1 cellular context compared by ENCODE assay signal in genomic region chr13:36999054-36999927, GRCh38.
A peak's percentile ranks its signal among the peaks of the same experiment; 100 is the strongest.
TF ChIP-seq lines count a peak whose summit lies in the region.

A gene with protein sequence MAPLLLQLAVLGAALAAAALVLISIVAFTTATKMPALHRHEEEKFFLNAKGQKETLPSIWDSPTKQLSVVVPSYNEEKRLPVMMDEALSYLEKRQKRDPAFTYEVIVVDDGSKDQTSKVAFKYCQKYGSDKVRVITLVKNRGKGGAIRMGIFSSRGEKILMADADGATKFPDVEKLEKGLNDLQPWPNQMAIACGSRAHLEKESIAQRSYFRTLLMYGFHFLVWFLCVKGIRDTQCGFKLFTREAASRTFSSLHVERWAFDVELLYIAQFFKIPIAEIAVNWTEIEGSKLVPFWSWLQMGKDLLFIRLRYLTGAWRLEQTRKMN (minus strand): TSS chr13:36999340. CDS start chr13:36999300, 40 bp downstream.

TF ChIP-seq in HepG2, 621 proteins besides CTCF, POLR2A, EP300 and RAD21 (continued from another document and continues in another):
- TF ChIP-seq ATF6 (CRISPR knock-in tag; conservative IDR thresholded peaks at IDR 0.05) (peak; percentile 51; the same call in 1 of the 2 replicates), NR2F6 (IDR thresholded peaks at IDR 0.05) (no peak), NR2F6 (CRISPR knock-in tag; IDR thresholded peaks at IDR 0.05) (0 out of 2 replicates have a peak, but pooled peaks have one; percentile 27), CREB3 (CRISPR knock-in tag; IDR thresholded peaks at IDR 0.05) (no peak), KLF9 (CRISPR knock-in tag; IDR thresholded peaks at IDR 0.05; ENCODE audit: low read depth) (no peak), MTA1 (CRISPR knock-in tag; IDR thresholded peaks at IDR 0.05; ENCODE audit: borderline replicate concordance) (peak; percentile 12; the same call in 1 of the 2 replicates), ZNF737 (CRISPR knock-in tag; IDR thresholded peaks at IDR 0.05; ENCODE audit: borderline replicate concordance) (no peak), ATF5 (CRISPR knock-in tag; IDR thresholded peaks at IDR 0.05; ENCODE audit: low read depth) (no peak), ZNF777 (CRISPR knock-in tag; IDR thresholded peaks at IDR 0.05) (0 out of 2 replicates have a peak, but pooled peaks have one; percentile 59), NFIC (IDR thresholded peaks at IDR 0.05; ENCODE audit: low read length) (no peak), ZNF607 (CRISPR knock-in tag; IDR thresholded peaks at IDR 0.05; ENCODE audit: borderline replicate concordance) (0 out of 2 replicates have a peak, but pooled peaks have one; percentile 38), NRL (CRISPR knock-in tag; IDR thresholded peaks at IDR 0.05; ENCODE audit: borderline replicate concordance) (no peak; the same call in 1 of the 2 replicates), HNF1B (CRISPR knock-in tag; IDR thresholded peaks at IDR 0.05) (no peak), PAF1 (CRISPR knock-in tag; IDR thresholded peaks at IDR 0.05) (no peak), ZFP90 (CRISPR knock-in tag; IDR thresholded peaks at IDR 0.05; ENCODE audit: borderline replicate concordance) (no peak; the same call in 1 of the 2 replicates), EHMT2 (IDR thresholded peaks at IDR 0.05; ENCODE audit: borderline replicate concordance, low read depth, low read length) (no peak), NFYC (CRISPR knock-in tag; IDR thresholded peaks at IDR 0.05) (peak; percentile 68), HNRNPLL (IDR thresholded peaks at IDR 0.05; ENCODE audit: low read depth, low read length, poor library complexity, severe bottlenecking) (peak; percentile 68), TCF7L2 (IDR thresholded peaks at IDR 0.05; ENCODE audit: low read depth, low read length) (no peak), ZFY (CRISPR knock-in tag; IDR thresholded peaks at IDR 0.05) (no peak; the same call in 1 of the 2 replicates), ZNF101 (CRISPR knock-in tag; IDR thresholded peaks at IDR 0.05; ENCODE audit: borderline replicate concordance, low read depth) (no peak), MED13 (CRISPR knock-in tag; IDR thresholded peaks at IDR 0.05) (no peak), RBFOX2 (IDR thresholded peaks at IDR 0.05; ENCODE audit: low read depth, low read length) (peak; percentile 98), ZSCAN30 (CRISPR knock-in tag; IDR thresholded peaks at IDR 0.05) (no peak), ZNF143 (CRISPR knock-in tag; IDR thresholded peaks at IDR 0.05) (no peak), SAFB2 (CRISPR knock-in tag; IDR thresholded peaks at IDR 0.05; ENCODE audit: borderline replicate concordance, low read depth) (no peak), EZH2 (conservative IDR thresholded peaks at IDR 0.05; ENCODE audit: low read depth, low read length) (no peak), ZNF251 (CRISPR knock-in tag; IDR thresholded peaks at IDR 0.05) (no peak), SRF (IDR thresholded peaks at IDR 0.05; ENCODE audit: low read depth, low read length) (no peak), ZNF503 (CRISPR knock-in tag; IDR thresholded peaks at IDR 0.05) (0 out of 2 replicates have a peak, but pooled peaks have one; percentile 18), ZMYM4 (CRISPR knock-in tag; IDR thresholded peaks at IDR 0.05) (peak; percentile 98), ZNF331 (CRISPR knock-in tag; IDR thresholded peaks at IDR 0.05) (peak; percentile 82), SKI (IDR thresholded peaks at IDR 0.05; ENCODE audit: partially characterized antibody) (peak; percentile 63), SMAD9 (CRISPR knock-in tag; IDR thresholded peaks at IDR 0.05) (no peak), ZNF260 (CRISPR knock-in tag; IDR thresholded peaks at IDR 0.05; ENCODE audit: borderline replicate concordance, low read depth) (no peak), FOSL2 (CRISPR knock-in tag; IDR thresholded peaks at IDR 0.05) (no peak), ZNF230 (CRISPR knock-in tag; IDR thresholded peaks at IDR 0.05) (no peak), RXRB (CRISPR knock-in tag; IDR thresholded peaks at IDR 0.05; ENCODE audit: borderline replicate concordance) (peak; percentile 29; the same call in 1 of the 2 replicates), ZNF256 (CRISPR knock-in tag; conservative IDR thresholded peaks at IDR 0.05) (0 out of 2 replicates have a peak, but pooled peaks have one; percentile 11), SP4 (CRISPR knock-in tag; IDR thresholded peaks at IDR 0.05) (peak; percentile 74), ATM (IDR thresholded peaks at IDR 0.05; ENCODE audit: borderline replicate concordance) (no peak), ZNF430 (CRISPR knock-in tag; IDR thresholded peaks at IDR 0.05) (peak; percentile 67; the same call in 1 of the 2 replicates), ZNF382 (CRISPR knock-in tag; IDR thresholded peaks at IDR 0.05; ENCODE audit: borderline replicate concordance) (no peak), ZFP36 (IDR thresholded peaks at IDR 0.05; ENCODE audit: borderline replicate concordance, low read depth, low read length, partially characterized antibody) (no peak)
- TF ChIP-seq, protein P1, sequence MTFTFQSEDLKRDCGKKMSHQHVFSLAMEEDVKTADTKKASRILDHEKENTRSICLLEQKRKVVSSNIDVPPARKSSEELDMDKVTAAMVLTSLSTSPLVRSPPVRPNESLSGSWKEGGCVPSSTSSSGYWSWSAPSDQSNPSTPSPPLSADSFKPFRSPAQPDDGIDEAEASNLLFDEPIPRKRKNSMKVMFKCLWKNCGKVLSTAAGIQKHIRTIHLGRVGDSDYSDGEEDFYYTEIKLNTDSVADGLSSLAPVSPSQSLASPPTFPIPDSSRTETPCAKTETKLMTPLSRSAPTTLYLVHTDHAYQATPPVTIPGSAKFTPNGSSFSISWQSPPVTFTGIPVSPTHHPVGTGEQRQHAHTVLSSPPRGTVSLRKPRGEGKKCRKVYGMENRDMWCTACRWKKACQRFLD (CRISPR knock-in tag; IDR thresholded peaks at IDR 0.05; ENCODE audit: borderline replicate concordance) = no peak
- TF ChIP-seq, protein P2, sequence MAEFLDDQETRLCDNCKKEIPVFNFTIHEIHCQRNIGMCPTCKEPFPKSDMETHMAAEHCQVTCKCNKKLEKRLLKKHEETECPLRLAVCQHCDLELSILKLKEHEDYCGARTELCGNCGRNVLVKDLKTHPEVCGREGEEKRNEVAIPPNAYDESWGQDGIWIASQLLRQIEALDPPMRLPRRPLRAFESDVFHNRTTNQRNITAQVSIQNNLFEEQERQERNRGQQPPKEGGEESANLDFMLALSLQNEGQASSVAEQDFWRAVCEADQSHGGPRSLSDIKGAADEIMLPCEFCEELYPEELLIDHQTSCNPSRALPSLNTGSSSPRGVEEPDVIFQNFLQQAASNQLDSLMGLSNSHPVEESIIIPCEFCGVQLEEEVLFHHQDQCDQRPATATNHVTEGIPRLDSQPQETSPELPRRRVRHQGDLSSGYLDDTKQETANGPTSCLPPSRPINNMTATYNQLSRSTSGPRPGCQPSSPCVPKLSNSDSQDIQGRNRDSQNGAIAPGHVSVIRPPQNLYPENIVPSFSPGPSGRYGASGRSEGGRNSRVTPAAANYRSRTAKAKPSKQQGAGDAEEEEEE (CRISPR knock-in tag; IDR thresholded peaks at IDR 0.05; ENCODE audit: borderline replicate concordance) = no peak
- TF ChIP-seq, protein P3, sequence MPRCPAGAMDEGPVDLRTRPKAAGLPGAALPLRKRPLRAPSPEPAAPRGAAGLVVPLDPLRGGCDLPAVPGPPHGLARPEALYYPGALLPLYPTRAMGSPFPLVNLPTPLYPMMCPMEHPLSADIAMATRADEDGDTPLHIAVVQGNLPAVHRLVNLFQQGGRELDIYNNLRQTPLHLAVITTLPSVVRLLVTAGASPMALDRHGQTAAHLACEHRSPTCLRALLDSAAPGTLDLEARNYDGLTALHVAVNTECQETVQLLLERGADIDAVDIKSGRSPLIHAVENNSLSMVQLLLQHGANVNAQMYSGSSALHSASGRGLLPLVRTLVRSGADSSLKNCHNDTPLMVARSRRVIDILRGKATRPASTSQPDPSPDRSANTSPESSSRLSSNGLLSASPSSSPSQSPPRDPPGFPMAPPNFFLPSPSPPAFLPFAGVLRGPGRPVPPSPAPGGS (CRISPR knock-in tag; IDR thresholded peaks at IDR 0.05) = no peak
- TF ChIP-seq, protein P4, sequence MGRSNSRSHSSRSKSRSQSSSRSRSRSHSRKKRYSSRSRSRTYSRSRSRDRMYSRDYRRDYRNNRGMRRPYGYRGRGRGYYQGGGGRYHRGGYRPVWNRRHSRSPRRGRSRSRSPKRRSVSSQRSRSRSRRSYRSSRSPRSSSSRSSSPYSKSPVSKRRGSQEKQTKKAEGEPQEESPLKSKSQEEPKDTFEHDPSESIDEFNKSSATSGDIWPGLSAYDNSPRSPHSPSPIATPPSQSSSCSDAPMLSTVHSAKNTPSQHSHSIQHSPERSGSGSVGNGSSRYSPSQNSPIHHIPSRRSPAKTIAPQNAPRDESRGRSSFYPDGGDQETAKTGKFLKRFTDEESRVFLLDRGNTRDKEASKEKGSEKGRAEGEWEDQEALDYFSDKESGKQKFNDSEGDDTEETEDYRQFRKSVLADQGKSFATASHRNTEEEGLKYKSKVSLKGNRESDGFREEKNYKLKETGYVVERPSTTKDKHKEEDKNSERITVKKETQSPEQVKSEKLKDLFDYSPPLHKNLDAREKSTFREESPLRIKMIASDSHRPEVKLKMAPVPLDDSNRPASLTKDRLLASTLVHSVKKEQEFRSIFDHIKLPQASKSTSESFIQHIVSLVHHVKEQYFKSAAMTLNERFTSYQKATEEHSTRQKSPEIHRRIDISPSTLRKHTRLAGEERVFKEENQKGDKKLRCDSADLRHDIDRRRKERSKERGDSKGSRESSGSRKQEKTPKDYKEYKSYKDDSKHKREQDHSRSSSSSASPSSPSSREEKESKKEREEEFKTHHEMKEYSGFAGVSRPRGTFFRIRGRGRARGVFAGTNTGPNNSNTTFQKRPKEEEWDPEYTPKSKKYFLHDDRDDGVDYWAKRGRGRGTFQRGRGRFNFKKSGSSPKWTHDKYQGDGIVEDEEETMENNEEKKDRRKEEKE (IDR thresholded peaks at IDR 0.05) = no peak
- TF ChIP-seq, protein P5, sequence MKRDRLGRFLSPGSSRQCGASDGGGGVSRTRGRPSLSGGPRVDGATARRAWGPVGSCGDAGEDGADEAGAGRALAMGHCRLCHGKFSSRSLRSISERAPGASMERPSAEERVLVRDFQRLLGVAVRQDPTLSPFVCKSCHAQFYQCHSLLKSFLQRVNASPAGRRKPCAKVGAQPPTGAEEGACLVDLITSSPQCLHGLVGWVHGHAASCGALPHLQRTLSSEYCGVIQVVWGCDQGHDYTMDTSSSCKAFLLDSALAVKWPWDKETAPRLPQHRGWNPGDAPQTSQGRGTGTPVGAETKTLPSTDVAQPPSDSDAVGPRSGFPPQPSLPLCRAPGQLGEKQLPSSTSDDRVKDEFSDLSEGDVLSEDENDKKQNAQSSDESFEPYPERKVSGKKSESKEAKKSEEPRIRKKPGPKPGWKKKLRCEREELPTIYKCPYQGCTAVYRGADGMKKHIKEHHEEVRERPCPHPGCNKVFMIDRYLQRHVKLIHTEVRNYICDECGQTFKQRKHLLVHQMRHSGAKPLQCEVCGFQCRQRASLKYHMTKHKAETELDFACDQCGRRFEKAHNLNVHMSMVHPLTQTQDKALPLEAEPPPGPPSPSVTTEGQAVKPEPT (CRISPR knock-in tag; IDR thresholded peaks at IDR 0.05; ENCODE audit: low read depth) = no peak
